Comparison of ENCODE assay signal across 11 cellular contexts in the genomic region with DNA sequence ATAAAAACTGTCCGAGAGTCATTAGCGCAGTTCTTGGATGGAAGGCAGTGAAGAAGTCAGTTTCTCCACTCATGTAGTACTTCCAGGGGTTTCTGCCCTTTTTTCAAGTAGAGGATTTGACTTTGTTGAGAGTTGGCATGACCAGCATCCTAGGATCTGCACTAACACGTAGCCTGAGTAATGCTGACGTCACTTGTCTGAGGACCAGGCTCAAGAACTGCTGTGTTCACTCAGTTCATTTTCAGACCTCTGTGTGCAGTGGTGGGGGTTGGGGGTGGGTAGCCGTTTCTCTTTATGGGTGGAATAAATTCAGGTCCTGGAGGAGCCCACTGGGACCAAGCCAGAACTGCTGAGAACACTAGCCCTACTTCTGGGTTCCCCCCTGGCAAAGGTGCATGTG. TPM values are rescaled to one million over a fixed set of nuclear protein-coding genes. Genes with fewer than 3 reads are reported as not detected.
DNase-seq lines count a peak whose midpoint lies in the region; ATAC-seq and TF ChIP-seq lines count a peak whose summit lies in the region.
"Had no signal": no experiment of that assay in that cellular context is flagged by ENCODE, and none has a peak within 500 bp of the region (broad histone marks: within the 10 kb centered on the region; RNA-seq: fewer than 3 reads in every experiment).

No MANE protein-coding gene starts in this region.

- no peaks in the 10 kb centered on the region for H3K9me3 ChIP-seq in neural cell (ENCODE audit: low read length)
- no peaks in the 10 kb centered on the region for H3K9me3 ChIP-seq in tibial nerve

- H3K27ac Mint-ChIP-seq in endothelial cell (ENCODE audit: unreplicated experiment), result peak overlapping the region; percentile 16

- peak overlapping the region; percentile 75 for H3K4me2 ChIP-seq in neural cell (ENCODE audit: low read length)

- H3K27ac ChIP-seq in neural cell (ENCODE audit: low read length) (peak overlapping the region; percentile 81), tibial nerve (peak overlapping the region in 2 of 4 donors; percentile 12 to 33)

- H3K27me3 ChIP-seq in neural cell (ENCODE audit: insufficient read depth, low read depth, low read length) (no peaks in the 10 kb centered on the region), tibial nerve (no peaks in the 10 kb centered on the region)

- H3K27me3 Mint-ChIP-seq in endothelial cell (ENCODE audit: unreplicated experiment), result peaks cover 2% of the 10 kb centered on the region

- TF ChIP-seq POLR2A in tibial nerve (IDR thresholded peaks at IDR 0.05), result no peak

- 68 to 71% methylated on average over 5 of the region's 5 CpGs for WGBS in tibial nerve, 2 donors

- peaks cover 22% of the 10 kb centered on the region for H3K79me2 ChIP-seq in neural cell (replicated peaks; ENCODE audit: insufficient read depth, low read length)

- ATAC-seq in HG03520 (IDR thresholded peaks at IDR 0.05; ENCODE audit: unreplicated experiment), result no peak
- ATAC-seq: GM12878 had no signal

- H3K36me3 ChIP-seq in neural cell (ENCODE audit: insufficient read depth, low read length) (no peaks in the 10 kb centered on the region), tibial nerve (peaks cover 0 to 11% (median 0%) of the 10 kb centered on the region in 3 donors)

- no peaks in the 10 kb centered on the region for H3K9me2 ChIP-seq in neural cell (ENCODE audit: insufficient read depth, low read length)

- peak overlapping the region; percentile 53 for H3K4me3 ChIP-seq in neural cell (ENCODE audit: low read length)
- no peak overlapping the region for H3K4me3 ChIP-seq in tibial nerve
- H3K4me3 ChIP-seq: GM12878 had no signal

- peak overlapping the region; percentile 54 for H3K9ac ChIP-seq in neural cell (ENCODE audit: low read length)

- TF ChIP-seq CTCF in endothelial cell (IDR thresholded peaks at IDR 0.05; ENCODE audit: unreplicated experiment) (no peak), neural cell (IDR thresholded peaks at IDR 0.05; ENCODE audit: poor library complexity, severe bottlenecking) (no peak), tibial nerve (IDR thresholded peaks at IDR 0.05) (no peak)

- no peak overlapping the region for H2AFZ ChIP-seq in neural cell (ENCODE audit: low read depth, low read length)

- no peaks in the 10 kb centered on the region for H4K20me1 ChIP-seq in neural cell (ENCODE audit: insufficient read depth)

- no peak for TF ChIP-seq EP300 in neural cell (conservative IDR thresholded peaks at IDR 0.05; ENCODE audit: poor library complexity, severe bottlenecking)
- no peak for TF ChIP-seq EP300 in tibial nerve (IDR thresholded peaks at IDR 0.05)

- H3K4me3 Mint-ChIP-seq in endothelial cell (ENCODE audit: unreplicated experiment), result no peak overlapping the region

- no peaks in the 10 kb centered on the region for H3F3A ChIP-seq in neural cell (ENCODE audit: insufficient read depth, low read length, poor library complexity, severe bottlenecking)

- DNase-seq in AG20443 (ENCODE audit: low spot score) (peak; percentile 34), LHCN-M2 (ENCODE audit: low read depth) (peak; percentile 27), endothelial cell (ENCODE audit: low spot score) (no peak), iPS-NIHi11 (ENCODE audit: low spot score) (no peak), tibial nerve (ENCODE audit: low spot score in 2 of 2) (no peak), mucosa of gallbladder (ENCODE audit: low spot score) (no peak)
- DNase-seq: NCI-H146, NCI-H526 had no signal

- peaks cover 0 to 73% (median 28%) of the 10 kb centered on the region in 4 donors for H3K4me1 ChIP-seq in tibial nerve

- TF ChIP-seq RAD21 in neural cell (conservative IDR thresholded peaks at IDR 0.05), result no peak

- no peaks in the 10 kb centered on the region for H3K9me3 Mint-ChIP-seq in endothelial cell (ENCODE audit: unreplicated experiment)

- peaks cover 15% of the 10 kb centered on the region for H3K4me1 Mint-ChIP-seq in endothelial cell (ENCODE audit: unreplicated experiment)

- H3K36me3 Mint-ChIP-seq in endothelial cell (ENCODE audit: low read depth, unreplicated experiment), result peaks cover 2% of the 10 kb centered on the region

TF ChIP-seq in neural cell, 6 proteins besides CTCF, POLR2A, EP300 and RAD21:
- TF ChIP-seq, protein P1, sequence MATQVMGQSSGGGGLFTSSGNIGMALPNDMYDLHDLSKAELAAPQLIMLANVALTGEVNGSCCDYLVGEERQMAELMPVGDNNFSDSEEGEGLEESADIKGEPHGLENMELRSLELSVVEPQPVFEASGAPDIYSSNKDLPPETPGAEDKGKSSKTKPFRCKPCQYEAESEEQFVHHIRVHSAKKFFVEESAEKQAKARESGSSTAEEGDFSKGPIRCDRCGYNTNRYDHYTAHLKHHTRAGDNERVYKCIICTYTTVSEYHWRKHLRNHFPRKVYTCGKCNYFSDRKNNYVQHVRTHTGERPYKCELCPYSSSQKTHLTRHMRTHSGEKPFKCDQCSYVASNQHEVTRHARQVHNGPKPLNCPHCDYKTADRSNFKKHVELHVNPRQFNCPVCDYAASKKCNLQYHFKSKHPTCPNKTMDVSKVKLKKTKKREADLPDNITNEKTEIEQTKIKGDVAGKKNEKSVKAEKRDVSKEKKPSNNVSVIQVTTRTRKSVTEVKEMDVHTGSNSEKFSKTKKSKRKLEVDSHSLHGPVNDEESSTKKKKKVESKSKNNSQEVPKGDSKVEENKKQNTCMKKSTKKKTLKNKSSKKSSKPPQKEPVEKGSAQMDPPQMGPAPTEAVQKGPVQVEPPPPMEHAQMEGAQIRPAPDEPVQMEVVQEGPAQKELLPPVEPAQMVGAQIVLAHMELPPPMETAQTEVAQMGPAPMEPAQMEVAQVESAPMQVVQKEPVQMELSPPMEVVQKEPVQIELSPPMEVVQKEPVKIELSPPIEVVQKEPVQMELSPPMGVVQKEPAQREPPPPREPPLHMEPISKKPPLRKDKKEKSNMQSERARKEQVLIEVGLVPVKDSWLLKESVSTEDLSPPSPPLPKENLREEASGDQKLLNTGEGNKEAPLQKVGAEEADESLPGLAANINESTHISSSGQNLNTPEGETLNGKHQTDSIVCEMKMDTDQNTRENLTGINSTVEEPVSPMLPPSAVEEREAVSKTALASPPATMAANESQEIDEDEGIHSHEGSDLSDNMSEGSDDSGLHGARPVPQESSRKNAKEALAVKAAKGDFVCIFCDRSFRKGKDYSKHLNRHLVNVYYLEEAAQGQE (IDR thresholded peaks at IDR 0.05; ENCODE audit: borderline replicate concordance), result no peak
- TF ChIP-seq TAF1 (IDR thresholded peaks at IDR 0.05; ENCODE audit: low read depth), result no peak
- TF ChIP-seq SMC3 (conservative IDR thresholded peaks at IDR 0.05; ENCODE audit: poor library complexity), result no peak
- TF ChIP-seq POLR2AphosphoS5 (IDR thresholded peaks at IDR 0.05), result no peak
- TF ChIP-seq EZH2 (IDR thresholded peaks at IDR 0.05; ENCODE audit: borderline replicate concordance, insufficient read depth, low read length, poor library complexity, severe bottlenecking), result no peak
- no peak for TF ChIP-seq MXI1 (conservative IDR thresholded peaks at IDR 0.05; ENCODE audit: poor library complexity, severe bottlenecking)

RNA-seq across cellular contexts. Expression of a gene that starts 53.3 kb away (rescaled TPM):
- 30.7 and 42.3 TPM in 2 replicates for total RNA-seq in LHCN-M2 (2014; rRNA removed)
- 122 TPM for polyA plus RNA-seq in LHCN-M2 (2012)
- total RNA-seq in endothelial cell (ENCODE audit: unreplicated experiment), result 42.4 TPM
- polyA plus RNA-seq in neural cell, result 69.1 and 70.1 TPM in 2 replicates
- 21.4 and 25.8 TPM in 2 replicates for polyA minus RNA-seq in neural cell
- 10 to 100 TPM; 57.9 to 69.6 (median 61.2) TPM for total RNA-seq in tibial nerve
- 44.9 TPM for total RNA-seq in mucosa of gallbladder

RNA-seq across cellular contexts. Expression of a gene that starts 53.3 kb away (rescaled TPM):
- total RNA-seq in LHCN-M2 (2014; rRNA removed) (20.0 and 22.6 TPM in 2 replicates), endothelial cell (ENCODE audit: unreplicated experiment) (7.6 TPM), tibial nerve (10 to 100 TPM; 38.1 to 74.5 (median 44.9) TPM), mucosa of gallbladder (19.1 TPM)
- polyA plus RNA-seq in LHCN-M2 (2012), result 4.1 TPM
- 17.0 and 18.2 TPM in 2 replicates for polyA plus RNA-seq in neural cell
- 71.6 and 87.2 TPM in 2 replicates for polyA minus RNA-seq in neural cell

Comparison
In these comparisons a context has a peak if more than half of its experiments do, and no peak if none do; other contexts are left out.
1. DNase-seq: peak in AG20443 (single experiment) and LHCN-M2 (single experiment); none in endothelial cell (single experiment), iPS-NIHi11 (single experiment), tibial nerve (0 of 2) and mucosa of gallbladder (single experiment).